1 cellular context compared by ENCODE assay signal in the genomic region with DNA sequence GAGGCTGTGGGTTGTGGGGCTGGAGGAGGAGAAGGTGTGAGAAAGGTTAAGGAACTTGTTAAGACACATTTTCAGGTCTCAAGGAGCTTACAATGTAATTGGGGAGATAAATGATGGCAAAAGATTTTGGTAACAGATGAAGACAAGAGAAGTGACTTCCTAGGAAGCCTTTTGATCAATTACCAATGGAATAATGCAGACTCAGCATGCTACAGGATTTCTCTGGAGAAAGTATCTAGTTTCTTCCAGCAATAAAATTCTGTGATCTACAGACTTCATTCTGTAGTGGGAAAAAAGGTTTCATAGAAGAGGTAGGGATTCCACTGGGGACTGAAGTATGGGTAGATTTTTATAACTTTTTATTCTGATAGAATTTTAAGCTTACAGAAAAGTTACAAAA.
TF ChIP-seq lines count a peak whose summit lies in the region.

No MANE protein-coding gene starts in this region.

TF ChIP-seq in K562, 482 proteins besides CTCF, POLR2A, EP300 and RAD21 (continued from another document):
- TF ChIP-seq DNMT1 (IDR thresholded peaks at IDR 0.05), result no peak
- peak; percentile 48 for TF ChIP-seq C11orf30 (IDR thresholded peaks at IDR 0.05; ENCODE audit: low read depth)
- no peak for TF ChIP-seq ZNF76 (CRISPR knock-in tag; IDR thresholded peaks at IDR 0.05; ENCODE audit: borderline replicate concordance)
- peak; percentile 29 for TF ChIP-seq MAFF (IDR thresholded peaks at IDR 0.05; ENCODE audit: low read length)
- no peak for TF ChIP-seq ZNF707 (CRISPR knock-in tag; conservative IDR thresholded peaks at IDR 0.05)
- no peak for TF ChIP-seq NFXL1 (CRISPR knock-in tag; IDR thresholded peaks at IDR 0.05)
